ENCODE assay signal across 8 cellular contexts in the genomic region with DNA sequence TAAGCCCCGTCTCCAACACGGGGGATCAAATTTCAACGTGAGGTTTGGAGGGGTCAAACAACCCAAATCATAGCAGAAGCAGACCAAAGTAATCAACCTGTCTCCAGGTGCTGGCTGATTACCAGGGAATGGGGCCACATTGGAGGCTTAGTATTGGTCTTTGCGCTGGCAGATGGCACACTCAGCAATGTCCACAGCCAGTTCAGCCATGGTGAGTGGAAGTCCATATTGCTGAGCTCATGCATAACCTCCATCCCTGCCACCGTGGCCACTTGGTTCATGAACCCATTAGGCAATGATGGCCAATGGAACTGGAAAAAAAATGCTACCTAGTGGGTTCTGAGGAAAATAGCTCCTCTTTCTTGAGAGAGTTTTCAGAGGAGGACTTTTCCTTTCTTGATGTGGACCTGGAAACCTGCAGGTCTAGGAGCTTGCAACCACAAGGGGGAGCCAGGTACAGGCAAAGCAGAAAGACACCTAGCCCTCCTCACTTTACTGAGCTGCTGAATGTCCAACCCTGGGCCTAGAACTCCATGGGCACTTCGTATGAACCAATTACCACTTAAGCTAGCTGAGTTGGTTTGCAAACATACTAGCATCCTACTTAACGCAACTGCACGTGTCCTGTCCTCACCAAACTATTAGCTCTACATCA.
DNase-seq lines count a peak whose midpoint lies in the region; ATAC-seq and TF ChIP-seq lines count a peak whose summit lies in the region.

No MANE protein-coding gene starts in this region.

- peak; percentile 26; the same call in 1 of the 2 replicates for TF ChIP-seq CTCF in WTC11 (IDR thresholded peaks at IDR 0.05)

- ATAC-seq in GM21381 (IDR thresholded peaks at IDR 0.05; ENCODE audit: unreplicated experiment) (peak; percentile 89), WTC11 (peak; percentile 91)

- no peak overlapping the region for H3K4me3 Mint-ChIP-seq in WTC11

- peaks cover 69% of the 10 kb centered on the region for H3K9me3 Mint-ChIP-seq in WTC11

- H3K27me3 Mint-ChIP-seq in WTC11 (ENCODE audit: low read depth) = peaks cover 7% of the 10 kb centered on the region

- CTCF ChIA-PET in WTC11 (lab: Charles Lee) = interaction anchor here (0.7 to 2.1 kb wide), 36 partner anchors 8 to 577 kb away, joined by 3 to 53 read pairs (median 4); no protein-coding TSS in a partner anchor

- POLR2A ChIA-PET in WTC11 (lab: Charles Lee) = no interaction called here

- peak; percentile 47 for DNase-seq in DMS53 treated with DMSO at 0.1 percent for 48 hours (lab: John Stamatoyannopoulos, UW; ENCODE audit: unreplicated experiment)
- DNase-seq in Jurkat, Clone E6-1 (ENCODE audit: low read depth, low spot score) = peak; percentile 75
- DNase-seq in WTC11 (ENCODE audit: low spot score) = peak; percentile 68
- DNase-seq in central memory CD4-positive, alpha-beta T cell = peak; percentile 53
- DNase-seq in lung microvascular endothelial cell (ENCODE audit: low read depth in 2 of 2) = peak; percentile 47 to 82
- DNase-seq in stimulated activated CD8-positive, alpha-beta memory T cell treated with anti-CD3 and anti-CD28 coated beads, Interleukin-7, amount 100 ng/mL, for 48 hours (ENCODE audit: extremely low read depth in 1 of 2, low read depth in 1 of 2) = peak; percentile 6 to 42
- no peak for DNase-seq in SHP77 treated with DMSO at 0.1 percent for 48 hours (lab: John Stamatoyannopoulos, UW)

- H3K27ac Mint-ChIP-seq in WTC11 = no peak overlapping the region

- no peak overlapping the region for H3K4me3 ChIP-seq in Jurkat, Clone E6-1 (ENCODE audit: low read length)

- peaks cover 4% of the 10 kb centered on the region for H3K36me3 Mint-ChIP-seq in WTC11

- H3K4me1 Mint-ChIP-seq in WTC11 = no peaks in the 10 kb centered on the region

TF ChIP-seq in WTC11, 78 proteins besides CTCF, POLR2A, EP300 and RAD21:
- TF ChIP-seq, protein P1, sequence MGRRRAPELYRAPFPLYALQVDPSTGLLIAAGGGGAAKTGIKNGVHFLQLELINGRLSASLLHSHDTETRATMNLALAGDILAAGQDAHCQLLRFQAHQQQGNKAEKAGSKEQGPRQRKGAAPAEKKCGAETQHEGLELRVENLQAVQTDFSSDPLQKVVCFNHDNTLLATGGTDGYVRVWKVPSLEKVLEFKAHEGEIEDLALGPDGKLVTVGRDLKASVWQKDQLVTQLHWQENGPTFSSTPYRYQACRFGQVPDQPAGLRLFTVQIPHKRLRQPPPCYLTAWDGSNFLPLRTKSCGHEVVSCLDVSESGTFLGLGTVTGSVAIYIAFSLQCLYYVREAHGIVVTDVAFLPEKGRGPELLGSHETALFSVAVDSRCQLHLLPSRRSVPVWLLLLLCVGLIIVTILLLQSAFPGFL (CRISPR knock-in tag; IDR thresholded peaks at IDR 0.05; ENCODE audit: borderline replicate concordance) = no peak
- TF ChIP-seq TEAD1 (CRISPR knock-in tag; IDR thresholded peaks at IDR 0.05) = no peak
- no peak for TF ChIP-seq SP1 (CRISPR knock-in tag; conservative IDR thresholded peaks at IDR 0.05)
- no peak for TF ChIP-seq OVOL2 (CRISPR knock-in tag; IDR thresholded peaks at IDR 0.05; ENCODE audit: borderline replicate concordance)
